1 cellular context compared by ENCODE assay signal in genomic region chr3:20853890-20854289, GRCh38.
A peak's percentile ranks its signal among the peaks of the same experiment; 100 is the strongest.
TF ChIP-seq lines count a peak whose summit lies in the region.

No MANE protein-coding gene starts in this region.

TF ChIP-seq in HepG2, 621 proteins besides CTCF, POLR2A, EP300 and RAD21 (continued from another document):
- TF ChIP-seq ZNF781 (CRISPR knock-in tag; IDR thresholded peaks at IDR 0.05; ENCODE audit: borderline replicate concordance, not compliant biosample characterization) (no peak), ZFP91 (CRISPR knock-in tag; IDR thresholded peaks at IDR 0.05; ENCODE audit: borderline replicate concordance) (no peak), RXRB (CRISPR knock-in tag; IDR thresholded peaks at IDR 0.05; ENCODE audit: borderline replicate concordance) (peak; percentile 43; the same call in 1 of the 2 replicates), ZKSCAN1 (IDR thresholded peaks at IDR 0.05; ENCODE audit: low read length) (no peak), HNF4A (CRISPR knock-in tag; IDR thresholded peaks at IDR 0.05) (peak; percentile 50; the same call in 1 of the 2 replicates), ZNF841 (CRISPR knock-in tag; IDR thresholded peaks at IDR 0.05; ENCODE audit: borderline replicate concordance) (no peak), DNMT1 (CRISPR knock-in tag; IDR thresholded peaks at IDR 0.05) (no peak), SOX5 (CRISPR knock-in tag; IDR thresholded peaks at IDR 0.05; ENCODE audit: borderline replicate concordance) (peak; percentile 95; the same call in 1 of the 2 replicates), ZFY (CRISPR knock-in tag; IDR thresholded peaks at IDR 0.05) (no peak), SUZ12 (IDR thresholded peaks at IDR 0.05; ENCODE audit: low read depth, low read length) (no peak), CCAR2 (optimal IDR thresholded peaks at IDR 0.05; ENCODE audit: low read depth, low read length) (no peak), FOXO4 (CRISPR knock-in tag; conservative IDR thresholded peaks at IDR 0.05) (no peak), KDM1A (CRISPR knock-in tag; IDR thresholded peaks at IDR 0.05) (no peak), ZNF629 (CRISPR knock-in tag; conservative IDR thresholded peaks at IDR 0.05) (no peak), GFI1 (CRISPR knock-in tag; IDR thresholded peaks at IDR 0.05; ENCODE audit: borderline replicate concordance) (no peak), ZNF678 (CRISPR knock-in tag; IDR thresholded peaks at IDR 0.05) (no peak), TERF1 (CRISPR knock-in tag; IDR thresholded peaks at IDR 0.05) (no peak), ZSCAN30 (CRISPR knock-in tag; IDR thresholded peaks at IDR 0.05) (no peak), SMARCC2 (IDR thresholded peaks at IDR 0.05) (no peak), ZMYM2 (CRISPR knock-in tag; IDR thresholded peaks at IDR 0.05) (no peak), NFIC (IDR thresholded peaks at IDR 0.05; ENCODE audit: low read length) (peak; percentile 51; the same call in 1 of the 2 replicates), SOX6 (IDR thresholded peaks at IDR 0.05) (no peak), SOX6 (CRISPR knock-in tag; IDR thresholded peaks at IDR 0.05) (peak; percentile 94), HNRNPL (IDR thresholded peaks at IDR 0.05; ENCODE audit: low read depth, low read length) (no peak), POLR2G (IDR thresholded peaks at IDR 0.05; ENCODE audit: low read depth, low read length) (no peak), PBX3 (CRISPR knock-in tag; IDR thresholded peaks at IDR 0.05; ENCODE audit: borderline replicate concordance) (no peak), MBNL3 (CRISPR knock-in tag; conservative IDR thresholded peaks at IDR 0.05) (no peak), AHDC1 (CRISPR knock-in tag; IDR thresholded peaks at IDR 0.05; ENCODE audit: borderline replicate concordance) (peak; percentile 58; the same call in 1 of the 2 replicates), ARID5B (CRISPR knock-in tag; IDR thresholded peaks at IDR 0.05) (peak; percentile 82), ZNF496 (CRISPR knock-in tag; IDR thresholded peaks at IDR 0.05; ENCODE audit: insufficient replicate concordance) (no peak), ZBTB14 (CRISPR knock-in tag; IDR thresholded peaks at IDR 0.05) (no peak), BATF2 (CRISPR knock-in tag; IDR thresholded peaks at IDR 0.05) (no peak)
